1 cellular context compared by ENCODE assay signal in genomic region chr5:139272471-139273321, GRCh38.
TF ChIP-seq lines count a peak whose summit lies in the region.

No MANE protein-coding gene starts in this region.

TF ChIP-seq in GM23338, 12 proteins besides CTCF, POLR2A, EP300 and RAD21 (continued from another document):
- TF ChIP-seq REST (IDR thresholded peaks at IDR 0.05; ENCODE audit: unreplicated experiment) (no peak), ZNF462 (CRISPR knock-in tag; IDR thresholded peaks at IDR 0.05) (no peak), STAT1 (IDR thresholded peaks at IDR 0.05; ENCODE audit: unreplicated experiment) (no peak), ZNF331 (CRISPR knock-in tag; IDR thresholded peaks at IDR 0.05; ENCODE audit: low read depth) (no peak), ZNF114 (CRISPR knock-in tag; IDR thresholded peaks at IDR 0.05) (no peak), NANOG (IDR thresholded peaks at IDR 0.05; ENCODE audit: borderline replicate concordance) (no peak), CREB1 (CRISPR knock-in tag; IDR thresholded peaks at IDR 0.05; ENCODE audit: low read depth) (no peak), EZH2 (IDR thresholded peaks at IDR 0.05; ENCODE audit: low read depth, unreplicated experiment) (no peak)
- TF ChIP-seq, protein P1, sequence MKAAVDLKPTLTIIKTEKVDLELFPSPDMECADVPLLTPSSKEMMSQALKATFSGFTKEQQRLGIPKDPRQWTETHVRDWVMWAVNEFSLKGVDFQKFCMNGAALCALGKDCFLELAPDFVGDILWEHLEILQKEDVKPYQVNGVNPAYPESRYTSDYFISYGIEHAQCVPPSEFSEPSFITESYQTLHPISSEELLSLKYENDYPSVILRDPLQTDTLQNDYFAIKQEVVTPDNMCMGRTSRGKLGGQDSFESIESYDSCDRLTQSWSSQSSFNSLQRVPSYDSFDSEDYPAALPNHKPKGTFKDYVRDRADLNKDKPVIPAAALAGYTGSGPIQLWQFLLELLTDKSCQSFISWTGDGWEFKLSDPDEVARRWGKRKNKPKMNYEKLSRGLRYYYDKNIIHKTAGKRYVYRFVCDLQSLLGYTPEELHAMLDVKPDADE (IDR thresholded peaks at IDR 0.05): no peak
